In genomic region chr11:134139873-134140331, GRCh38 we compare ENCODE assay signal across 8 cellular contexts.
DNase-seq lines count a peak whose midpoint lies in the region; ATAC-seq, FAIRE-seq and TF ChIP-seq lines count a peak whose summit lies in the region.

No MANE protein-coding gene starts in this region.

- no peaks in the 10 kb centered on the region for H3K36me3 ChIP-seq in CD4-positive, alpha-beta memory T cell (ENCODE audit: insufficient read depth, low read length)
- H3K36me3 ChIP-seq in SK-N-SH (replicated peaks in 1 of 2; ENCODE audit: control insufficient read depth in 1 of 2, insufficient read depth in 2 of 2, low read length in 1 of 2): peaks cover 6 to 22% of the 10 kb centered on the region in 2 experiments

- WGBS in SK-N-SH (ENCODE audit: low lambda C conversion rate): 51% methylated on average over 7 of the region's 10 CpGs

- 0 out of 2 replicates have a peak, but pooled peaks cover 2% of the 10 kb centered on the region for H4K20me1 ChIP-seq in SK-N-SH (ENCODE audit: insufficient read depth)

- H3K9me2 ChIP-seq in SK-N-SH: no peaks in the 10 kb centered on the region

- peaks cover 3 to 4% of the 10 kb centered on the region in 2 donors for H3K36me3 Mint-ChIP-seq in CD4-positive, alpha-beta memory T cell

- POLR2A ChIA-PET in CD4-positive, alpha-beta memory T cell (lab: Charles Lee; ENCODE audit: partially characterized antibody): interaction anchor here (1.2 kb wide), 1 partner anchor 211 kb away, joined by 3 read pairs; no protein-coding TSS in a partner anchor
- POLR2A ChIA-PET in SK-N-SH (lab: Yijun Ruan, JAX): interaction anchor here (1.3 kb wide), 1 partner anchor 90 kb away, joined by 3 read pairs; no protein-coding TSS in a partner anchor

- TF ChIP-seq CTCF in SK-N-SH (IDR thresholded peaks at IDR 0.05): peak; percentile 89

- CTCF ChIA-PET in CD4-positive, alpha-beta memory T cell (lab: Charles Lee; ENCODE audit: partially characterized antibody): interaction anchor here (0.7 to 3.1 kb wide), 10 partner anchors 10 to 216 kb away, joined by 3 to 43 read pairs (median 6); no protein-coding TSS in a partner anchor
- CTCF ChIA-PET in SK-N-SH (lab: Yijun Ruan, JAX): interaction anchor here (0.6 to 5.3 kb wide), 37 partner anchors 9 to 235 kb away, joined by 3 to 82 read pairs (median 4); partner anchors contain the start of gene JAM3

- peak; percentile 46 to 52 (median 50) for DNase-seq in CD4-positive, alpha-beta memory T cell
- DNase-seq in GM19239 (ENCODE audit: insufficient read length, low spot score): peak; percentile 26
- peak; percentile 63 for DNase-seq in M059J (ENCODE audit: low read depth)
- DNase-seq in SK-N-SH: peak; percentile 83
- peak; percentile 51 for DNase-seq in brain pericyte (ENCODE audit: low read depth, low spot score)
- DNase-seq in iPS-NIHi11 (ENCODE audit: low spot score): peak; percentile 76
- peak; percentile 52 for DNase-seq in skeletal muscle cell (ENCODE audit: low read depth)

- TF ChIP-seq EP300 in SK-N-SH (IDR thresholded peaks at IDR 0.05; ENCODE audit: borderline replicate concordance in 1 of 2, low read depth in 1 of 2, low read length in 1 of 2): no peak

- H3K4me3 Mint-ChIP-seq in CD4-positive, alpha-beta memory T cell: no peak overlapping the region

- H3K27ac ChIP-seq in CD4-positive, alpha-beta memory T cell (ENCODE audit: low read depth, low read length): no peak overlapping the region
- H3K27ac ChIP-seq in SK-N-SH (ENCODE audit: low read depth in 2 of 2, low read length in 1 of 2): no peak overlapping the region; a peak in 1 of 4 replicates

- H3K4me1 ChIP-seq in CD4-positive, alpha-beta memory T cell (ENCODE audit: insufficient read depth, low read length): no peaks in the 10 kb centered on the region
- no peaks in the 10 kb centered on the region; a peak in 1 of 4 replicates for H3K4me1 ChIP-seq in SK-N-SH (ENCODE audit: control insufficient read depth in 1 of 2, insufficient read depth in 2 of 2, low read depth in 1 of 2, low read length in 1 of 2)

- peaks cover 0 to 8% (median 5%) of the 10 kb centered on the region in 4 donors for H3K4me1 Mint-ChIP-seq in CD4-positive, alpha-beta memory T cell

- no peak overlapping the region for H3K4me3 ChIP-seq in CD4-positive, alpha-beta memory T cell (ENCODE audit: low read length in 2 of 2)
- H3K4me3 ChIP-seq in SK-N-SH (ENCODE audit: low read depth in 2 of 2, low read length in 1 of 2) (peak overlapping the region in 1 of 2 experiments; percentile 18; a peak in 1 of 4 replicates), skeletal muscle cell (ENCODE audit: low read depth, low read length) (no peak overlapping the region)

- no peaks in the 10 kb centered on the region for H3K27me3 Mint-ChIP-seq in CD4-positive, alpha-beta memory T cell

- H3K9ac ChIP-seq in SK-N-SH: no peak overlapping the region

- peak; percentile 47 for FAIRE-seq in GM19239 (lab: Jason Lieb, UNC)

- no peak overlapping the region for H2AFZ ChIP-seq in SK-N-SH (ENCODE audit: low read depth)

- TF ChIP-seq RAD21 in SK-N-SH (IDR thresholded peaks at IDR 0.05; ENCODE audit: low read length): peak; percentile 96

- intact Hi-C loops in CD4-positive, alpha-beta memory T cell (cut with micrococcal nuclease): loop anchor here (1.0 kb wide), 2 partner anchors 90 to 195 kb away; no protein-coding TSS in a partner anchor

- H3K4me2 ChIP-seq in SK-N-SH: no peak overlapping the region

- H3K27me3 ChIP-seq in CD4-positive, alpha-beta memory T cell (ENCODE audit: insufficient read depth, low read length): no peaks in the 10 kb centered on the region
- no peaks in the 10 kb centered on the region for H3K27me3 ChIP-seq in SK-N-SH (ENCODE audit: insufficient read depth)

- no peak overlapping the region for H3K27ac Mint-ChIP-seq in CD4-positive, alpha-beta memory T cell

- no peak for ATAC-seq in HG02870 (IDR thresholded peaks at IDR 0.05; ENCODE audit: unreplicated experiment)

- peaks cover 0 to 2% (median 0%) of the 10 kb centered on the region in 8 donors for H3K9me3 Mint-ChIP-seq in CD4-positive, alpha-beta memory T cell

- H3K9me3 ChIP-seq in CD4-positive, alpha-beta memory T cell (ENCODE audit: control insufficient read depth in 1 of 2, low read length in 2 of 2): no peaks in the 10 kb centered on the region
- H3K9me3 ChIP-seq in SK-N-SH: no peaks in the 10 kb centered on the region

- peaks cover 5% of the 10 kb centered on the region for H3F3A ChIP-seq in SK-N-SH (replicated peaks; ENCODE audit: insufficient read depth)

- peaks cover 3% of the 10 kb centered on the region; the same call in 1 of the 2 replicates for H3K79me2 ChIP-seq in SK-N-SH (ENCODE audit: insufficient read depth)

TF ChIP-seq in SK-N-SH, 30 proteins besides CTCF, POLR2A, EP300 and RAD21:
- TF ChIP-seq MXI1 (IDR thresholded peaks at IDR 0.05; ENCODE audit: low read depth, low read length) (peak; percentile 91), SMC3 (IDR thresholded peaks at IDR 0.05; ENCODE audit: low read depth, low read length) (peak; percentile 96), USF2 (IDR thresholded peaks at IDR 0.05; ENCODE audit: borderline replicate concordance, low read depth, low read length) (no peak), RFX5 (IDR thresholded peaks at IDR 0.05; ENCODE audit: low read length) (peak; percentile 30; the same call in 1 of the 2 replicates), RCOR1 (IDR thresholded peaks at IDR 0.05; ENCODE audit: low read length) (peak; percentile 24; the same call in 1 of the 2 replicates), EZH2phosphoT487 (IDR thresholded peaks at IDR 0.05; ENCODE audit: borderline replicate concordance, low read depth) (no peak), FOXM1 (IDR thresholded peaks at IDR 0.05; ENCODE audit: low read depth) (no peak)

Comparison
In these comparisons a context has a peak if more than half of its experiments do, and no peak if none do; other contexts are left out.
1. DNase-seq: peak in every context shown above with its lines; median percentile 83 in SK-N-SH; 76 in iPS-NIHi11; 63 in M059J; 52 in skeletal muscle cell; 51 in brain pericyte; 50 in CD4-positive, alpha-beta memory T cell; 26 in GM19239.